ENCODE assay signal across 8 cellular contexts in the genomic region with DNA sequence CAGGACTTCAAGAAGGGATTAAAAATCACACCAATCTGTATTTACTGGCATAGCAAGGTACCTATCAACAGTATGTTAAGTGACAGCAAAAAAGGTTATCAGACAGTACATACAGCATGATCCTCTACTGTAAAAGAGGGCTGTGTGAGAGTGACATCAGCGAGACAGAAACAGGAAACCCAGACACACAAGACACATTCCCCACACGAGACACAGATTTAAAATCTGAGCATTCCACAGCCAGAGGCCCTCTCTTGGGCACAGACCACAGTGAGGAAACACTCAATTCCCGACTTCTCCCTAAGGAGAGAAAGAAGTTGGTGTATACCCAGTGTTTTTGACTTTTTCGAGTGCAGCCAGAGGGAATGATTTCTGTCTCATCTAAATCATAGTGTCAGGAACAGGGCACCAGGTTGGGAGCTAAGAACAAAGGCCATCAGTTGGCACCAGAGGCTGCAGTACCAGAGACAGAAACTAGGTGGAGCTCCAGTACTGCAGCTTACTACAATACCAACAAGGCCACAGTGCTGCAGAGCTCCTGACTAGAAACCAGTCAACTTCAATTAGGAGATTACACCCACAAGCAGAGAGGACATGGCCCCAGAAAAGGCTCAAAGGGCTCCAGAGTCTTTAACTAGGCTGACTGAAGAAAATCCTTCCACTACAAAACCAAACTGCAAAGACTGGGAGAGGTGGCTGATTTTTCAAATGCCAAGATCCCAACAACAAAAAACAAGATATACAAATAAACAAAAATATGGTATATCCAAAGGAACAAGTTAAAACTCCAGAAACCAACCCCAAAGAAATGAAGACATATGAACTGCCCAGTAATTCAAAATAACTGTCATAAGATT. TPM values are rescaled to one million over a fixed set of nuclear protein-coding genes. Genes with fewer than 3 reads are reported as not detected.
A peak's percentile ranks its signal among the peaks of the same experiment; 100 is the strongest.
DNase-seq lines count a peak whose midpoint lies in the region; ATAC-seq and TF ChIP-seq lines count a peak whose summit lies in the region.

No MANE protein-coding gene starts in this region.

- ATAC-seq in HG03565 (IDR thresholded peaks at IDR 0.05; ENCODE audit: unreplicated experiment) (peak; percentile 77), right lobe of liver (peak; percentile 100), GM21723 (IDR thresholded peaks at IDR 0.05; ENCODE audit: unreplicated experiment) (no peak)
- peak; percentile 93 for ATAC-seq in activated CD4-positive, alpha-beta T cell treated with anti-CD3 and anti-CD28 coated beads for 36 hours

- peaks cover 0 to 3% (median 0%) of the 10 kb centered on the region in 4 donors for H3K4me1 ChIP-seq in right lobe of liver

- no peak overlapping the region for H3K27ac ChIP-seq in right lobe of liver

- DNase-seq in NCI-H526 treated with DMSO at 0.1 percent for 48 hours (lab: John Stamatoyannopoulos, UW) (peak; percentile 60), choroid plexus epithelial cell (ENCODE audit: low read depth) (peak; percentile 87), right lobe of liver (peak; percentile 60 to 81 (median 60))
- DNase-seq in activated CD4-positive, alpha-beta T cell treated with anti-CD3 and anti-CD28 coated beads for 36 hours, result peak; percentile 88
- DNase-seq in stimulated activated CD4-positive, alpha-beta T cell treated with anti-CD3 and anti-CD28 coated beads, TNF-alpha, amount 100 ng/mL, for 4 hours (ENCODE audit: low read depth in 3 of 3), result peak; percentile 43 to 78 (median 67)

- CTCF ChIA-PET in activated CD4-positive, alpha-beta T cell treated with anti-CD3 and anti-CD28 coated beads for 36 hours (lab: Charles Lee), result interaction anchor here (0.6 to 1.7 kb wide), 44 partner anchors 10 to 533 kb away, joined by 3 to 41 read pairs (median 4); no protein-coding TSS in a partner anchor

- H3K4me3 Mint-ChIP-seq in activated CD4-positive, alpha-beta T cell treated with anti-CD3 and anti-CD28 coated beads for 36 hours, result no peak overlapping the region

- H3K27me3 ChIP-seq in right lobe of liver, result no peaks in the 10 kb centered on the region

- no peak overlapping the region for H3K4me3 ChIP-seq in choroid plexus epithelial cell (ENCODE audit: low read depth, low read length)
- H3K4me3 ChIP-seq in right lobe of liver, result no peak overlapping the region

- peak overlapping the region; percentile 73 for H3K27ac Mint-ChIP-seq in activated CD4-positive, alpha-beta T cell treated with anti-CD3 and anti-CD28 coated beads for 36 hours

- no peaks in the 10 kb centered on the region for H3K9me3 ChIP-seq in right lobe of liver

- peaks cover 11% of the 10 kb centered on the region for H3K9me3 Mint-ChIP-seq in activated CD4-positive, alpha-beta T cell treated with anti-CD3 and anti-CD28 coated beads for 36 hours (ENCODE audit: low read depth)

- 28% methylated on average over 4 of the region's 4 CpGs for WGBS in right lobe of liver (ENCODE audit: insufficient coverage, low coverage, low lambda C conversion rate, missing lambda C conversion rate)

- no peaks in the 10 kb centered on the region for H3K27me3 Mint-ChIP-seq in activated CD4-positive, alpha-beta T cell treated with anti-CD3 and anti-CD28 coated beads for 36 hours

- H3K4me1 Mint-ChIP-seq in activated CD4-positive, alpha-beta T cell treated with anti-CD3 and anti-CD28 coated beads for 36 hours, result peaks cover 58% of the 10 kb centered on the region

- POLR2A ChIA-PET in activated CD4-positive, alpha-beta T cell treated with anti-CD3 and anti-CD28 coated beads for 36 hours (lab: Charles Lee), result interaction anchor here (0.5 to 1.1 kb wide), 9 partner anchors 36 to 518 kb away, joined by 3 to 9 read pairs (median 4); no protein-coding TSS in a partner anchor

- peaks cover 40% of the 10 kb centered on the region for H3K36me3 Mint-ChIP-seq in activated CD4-positive, alpha-beta T cell treated with anti-CD3 and anti-CD28 coated beads for 36 hours (ENCODE audit: low read depth)

- H3K36me3 ChIP-seq in right lobe of liver, result no peaks in the 10 kb centered on the region

- no peak for TF ChIP-seq POLR2A in right lobe of liver (IDR thresholded peaks at IDR 0.05)

- intact Hi-C loops in activated CD4-positive, alpha-beta T cell treated with anti-CD3 and anti-CD28 coated beads for 36 hours (cut with DNase I, micrococcal nuclease), result loop anchor here (1.0 to 2.0 kb wide), 6 partner anchors 77 to 530 kb away; no protein-coding TSS in a partner anchor
- intact Hi-C loops in right lobe of liver (cut with DNase I), result loop anchor here in 1 of 2 donors (5.0 kb wide), 1 partner anchor 188 kb away; no protein-coding TSS in a partner anchor

- peak; percentile 100 for TF ChIP-seq CTCF in GM12872 (IDR thresholded peaks at IDR 0.05; ENCODE audit: insufficient read depth, low read depth, low read length)
- peak; percentile 100 for TF ChIP-seq CTCF in choroid plexus epithelial cell (conservative IDR thresholded peaks at IDR 0.05; ENCODE audit: low read depth, low read length)
- peak; percentile 95 to 99 (median 98) for TF ChIP-seq CTCF in right lobe of liver (IDR thresholded peaks at IDR 0.05)

RNA-seq across cellular contexts. Expression of a gene that starts 41.0 kb away (rescaled TPM):
- total RNA-seq in activated CD4-positive, alpha-beta T cell treated with anti-CD3 and anti-CD28 coated beads for 36 hours, result 10 to 100 TPM; 21.1 to 31.4 TPM
- total RNA-seq in right lobe of liver, result 10 to 100 TPM; 19.6 to 30.5 (median 22.7) TPM

RNA-seq across cellular contexts. Expression of a gene that starts 41.1 kb away (rescaled TPM):
- total RNA-seq in activated CD4-positive, alpha-beta T cell treated with anti-CD3 and anti-CD28 coated beads for 36 hours, result 10 to 100 TPM; 17.7 to 33.2 TPM
- total RNA-seq in right lobe of liver, result 10 to 100 TPM; 12.9 to 23.0 (median 16.7) TPM
